In genomic region chr6:24743944-24744335, GRCh38 we compare ENCODE assay signal across 10 cellular contexts. TPM values are rescaled to one million over a fixed set of nuclear protein-coding genes. Genes with fewer than 3 reads are reported as not detected.
DNase-seq lines count a peak whose midpoint lies in the region; ATAC-seq and TF ChIP-seq lines count a peak whose summit lies in the region.
"Had no signal": no experiment of that assay in that cellular context is flagged by ENCODE, and none has a peak within 500 bp of the region (broad histone marks: within the 10 kb centered on the region; RNA-seq: fewer than 3 reads in every experiment).

No MANE protein-coding gene starts in this region.

- H3K9me3 Mint-ChIP-seq in activated CD8-positive, alpha-beta T cell treated with anti-CD3 and anti-CD28 coated beads for 36 hours: no peaks in the 10 kb centered on the region
- peaks cover 3% of the 10 kb centered on the region for H3K9me3 Mint-ChIP-seq in activated CD8-positive, alpha-beta T cell treated with anti-CD3 and anti-CD28 coated beads, Interleukin-2, amount 10 ng/mL, durations not matched to agents 7 days and 5 days (ENCODE audit: insufficient read depth)
- H3K9me3 Mint-ChIP-seq in activated naive CD8-positive, alpha-beta T cell treated with anti-CD3 and anti-CD28 coated beads for 36 hours: peaks cover 4% of the 10 kb centered on the region
- no peaks in the 10 kb centered on the region for H3K9me3 Mint-ChIP-seq in stimulated activated effector memory CD8-positive, alpha-beta T cell treated with anti-CD3 and anti-CD28 coated beads, Interleukin-12 subunit alpha, Interleukin-12 subunit beta, amount 100 ng/mL, for 72 hours

- no peak for DNase-seq in activated CD8-positive, alpha-beta T cell treated with anti-CD3 and anti-CD28 coated beads for 36 hours
- DNase-seq in activated CD8-positive, alpha-beta T cell treated with anti-CD3 and anti-CD28 coated beads, Interleukin-2, amount 10 ng/mL, durations not matched to agents 7 days and 5 days: no peak
- no peak for DNase-seq in activated naive CD8-positive, alpha-beta T cell treated with anti-CD3 and anti-CD28 coated beads for 36 hours
- no peak for DNase-seq in stimulated activated effector memory CD8-positive, alpha-beta T cell treated with anti-CD3 and anti-CD28 coated beads, Interleukin-12 subunit alpha, Interleukin-12 subunit beta, amount 100 ng/mL, for 72 hours (ENCODE audit: low spot score in 2 of 2)
- no peak for DNase-seq in NCI-H1092 treated with DMSO at 0.1 percent for 48 hours (lab: John Stamatoyannopoulos, UW)
- no peak for DNase-seq in inferior parietal cortex (ENCODE audit: extremely low spot score)
- DNase-seq: NCI-H2171, occipital lobe had no signal

- CTCF ChIA-PET in activated CD8-positive, alpha-beta T cell treated with anti-CD3 and anti-CD28 coated beads for 36 hours (lab: Charles Lee): interaction anchor here (1.6 kb wide), 1 partner anchor 31 kb away, joined by 3 read pairs; no protein-coding TSS in a partner anchor
- CTCF ChIA-PET in activated CD8-positive, alpha-beta T cell treated with anti-CD3 and anti-CD28 coated beads, Interleukin-2, amount 10 ng/mL, durations not matched to agents 7 days and 5 days (lab: Charles Lee): interaction anchor here (0.9 to 1.1 kb wide), 2 partner anchors 15 to 313 kb away, joined by 3 to 5 read pairs; no protein-coding TSS in a partner anchor

- POLR2A ChIA-PET in activated CD8-positive, alpha-beta T cell treated with anti-CD3 and anti-CD28 coated beads for 36 hours (lab: Charles Lee): interaction anchor here (1.2 to 1.9 kb wide), 3 partner anchors 10 to 32 kb away, joined by 6 read pairs; no protein-coding TSS in a partner anchor
- POLR2A ChIA-PET in activated CD8-positive, alpha-beta T cell treated with anti-CD3 and anti-CD28 coated beads, Interleukin-2, amount 10 ng/mL, durations not matched to agents 7 days and 5 days (lab: Charles Lee): interaction anchor here (0.6 kb wide), 1 partner anchor 40 kb away, joined by 3 read pairs; no protein-coding TSS in a partner anchor

- H3K4me1 Mint-ChIP-seq in activated CD8-positive, alpha-beta T cell treated with anti-CD3 and anti-CD28 coated beads for 36 hours (ENCODE audit: low read depth): peaks cover 21% of the 10 kb centered on the region
- H3K4me1 Mint-ChIP-seq in activated CD8-positive, alpha-beta T cell treated with anti-CD3 and anti-CD28 coated beads, Interleukin-2, amount 10 ng/mL, durations not matched to agents 7 days and 5 days (ENCODE audit: low read depth): peaks cover 14% of the 10 kb centered on the region
- peaks cover 20% of the 10 kb centered on the region for H3K4me1 Mint-ChIP-seq in activated naive CD8-positive, alpha-beta T cell treated with anti-CD3 and anti-CD28 coated beads for 36 hours
- H3K4me1 Mint-ChIP-seq in stimulated activated effector memory CD8-positive, alpha-beta T cell treated with anti-CD3 and anti-CD28 coated beads, Interleukin-12 subunit alpha, Interleukin-12 subunit beta, amount 100 ng/mL, for 72 hours: peaks cover 20% of the 10 kb centered on the region

- no peaks in the 10 kb centered on the region for H3K27me3 Mint-ChIP-seq in activated CD8-positive, alpha-beta T cell treated with anti-CD3 and anti-CD28 coated beads for 36 hours
- peaks cover 6% of the 10 kb centered on the region for H3K27me3 Mint-ChIP-seq in activated CD8-positive, alpha-beta T cell treated with anti-CD3 and anti-CD28 coated beads, Interleukin-2, amount 10 ng/mL, durations not matched to agents 7 days and 5 days (ENCODE audit: low read depth)
- H3K27me3 Mint-ChIP-seq in activated naive CD8-positive, alpha-beta T cell treated with anti-CD3 and anti-CD28 coated beads for 36 hours: no peaks in the 10 kb centered on the region

- H3K27ac Mint-ChIP-seq in activated CD8-positive, alpha-beta T cell treated with anti-CD3 and anti-CD28 coated beads for 36 hours: peak overlapping the region; percentile 84
- H3K27ac Mint-ChIP-seq in activated CD8-positive, alpha-beta T cell treated with anti-CD3 and anti-CD28 coated beads, Interleukin-2, amount 10 ng/mL, durations not matched to agents 7 days and 5 days: no peak overlapping the region
- H3K27ac Mint-ChIP-seq in activated naive CD8-positive, alpha-beta T cell treated with anti-CD3 and anti-CD28 coated beads for 36 hours: peak overlapping the region; percentile 84
- H3K27ac Mint-ChIP-seq in stimulated activated effector memory CD8-positive, alpha-beta T cell treated with anti-CD3 and anti-CD28 coated beads, Interleukin-12 subunit alpha, Interleukin-12 subunit beta, amount 100 ng/mL, for 72 hours: peak overlapping the region; percentile 80

- TF ChIP-seq CTCF in activated CD8-positive, alpha-beta T cell treated with anti-CD3 and anti-CD28 coated beads for 36 hours (IDR thresholded peaks at IDR 0.05): no peak

- H3K36me3 Mint-ChIP-seq in activated CD8-positive, alpha-beta T cell treated with anti-CD3 and anti-CD28 coated beads for 36 hours (ENCODE audit: low read depth): no peaks in the 10 kb centered on the region
- no peaks in the 10 kb centered on the region for H3K36me3 Mint-ChIP-seq in activated CD8-positive, alpha-beta T cell treated with anti-CD3 and anti-CD28 coated beads, Interleukin-2, amount 10 ng/mL, durations not matched to agents 7 days and 5 days (ENCODE audit: low read depth)
- H3K36me3 Mint-ChIP-seq in activated naive CD8-positive, alpha-beta T cell treated with anti-CD3 and anti-CD28 coated beads for 36 hours: no peaks in the 10 kb centered on the region
- H3K36me3 Mint-ChIP-seq in stimulated activated effector memory CD8-positive, alpha-beta T cell treated with anti-CD3 and anti-CD28 coated beads, Interleukin-12 subunit alpha, Interleukin-12 subunit beta, amount 100 ng/mL, for 72 hours: peaks cover 6% of the 10 kb centered on the region

- intact Hi-C loops in activated CD8-positive, alpha-beta T cell treated with anti-CD3 and anti-CD28 coated beads for 36 hours (cut with micrococcal nuclease): loop anchor here (1.0 kb wide), 1 partner anchor 23 kb away; no protein-coding TSS in a partner anchor

- no peak overlapping the region for H3K4me3 Mint-ChIP-seq in activated CD8-positive, alpha-beta T cell treated with anti-CD3 and anti-CD28 coated beads for 36 hours
- H3K4me3 Mint-ChIP-seq in activated CD8-positive, alpha-beta T cell treated with anti-CD3 and anti-CD28 coated beads, Interleukin-2, amount 10 ng/mL, durations not matched to agents 7 days and 5 days: no peak overlapping the region
- no peak overlapping the region for H3K4me3 Mint-ChIP-seq in activated naive CD8-positive, alpha-beta T cell treated with anti-CD3 and anti-CD28 coated beads for 36 hours
- H3K4me3 Mint-ChIP-seq in stimulated activated effector memory CD8-positive, alpha-beta T cell treated with anti-CD3 and anti-CD28 coated beads, Interleukin-12 subunit alpha, Interleukin-12 subunit beta, amount 100 ng/mL, for 72 hours: no peak overlapping the region

- no peak for ATAC-seq in activated CD8-positive, alpha-beta T cell treated with anti-CD3 and anti-CD28 coated beads for 36 hours
- ATAC-seq in activated CD8-positive, alpha-beta T cell treated with anti-CD3 and anti-CD28 coated beads, Interleukin-2, amount 10 ng/mL, durations not matched to agents 7 days and 5 days: no peak
- ATAC-seq in HG03442 (IDR thresholded peaks at IDR 0.05; ENCODE audit: unreplicated experiment): peak; percentile 29
- no peak for ATAC-seq in stimulated activated effector memory CD8-positive, alpha-beta T cell treated with anti-CD3 and anti-CD28 coated beads, Interleukin-12 subunit alpha, Interleukin-12 subunit beta, amount 100 ng/mL, for 72 hours
- ATAC-seq in GM18873 (IDR thresholded peaks at IDR 0.05; ENCODE audit: low FRiP score, unreplicated experiment): no peak

RNA-seq across cellular contexts. Expression of gene C6orf62, which starts 25.0 kb away (rescaled TPM):
- total RNA-seq in activated CD8-positive, alpha-beta T cell treated with anti-CD3 and anti-CD28 coated beads for 36 hours: 100 to 1,000 TPM; 103 to 106 TPM
- total RNA-seq in activated CD8-positive, alpha-beta T cell treated with anti-CD3 and anti-CD28 coated beads, Interleukin-2, amount 10 ng/mL, durations not matched to agents 7 days and 5 days: 100 to 1,000 TPM; 121 to 128 TPM
- 100 to 1,000 TPM; 110 to 111 TPM for total RNA-seq in activated naive CD8-positive, alpha-beta T cell treated with anti-CD3 and anti-CD28 coated beads for 36 hours

RNA-seq across cellular contexts. Expression of gene GMNN, which starts 30.8 kb away (rescaled TPM):
- 10 to 100 TPM; 69.2 to 72.6 TPM for total RNA-seq in activated CD8-positive, alpha-beta T cell treated with anti-CD3 and anti-CD28 coated beads for 36 hours
- total RNA-seq in activated CD8-positive, alpha-beta T cell treated with anti-CD3 and anti-CD28 coated beads, Interleukin-2, amount 10 ng/mL, durations not matched to agents 7 days and 5 days: 10 to 100 TPM; 87.0 to 88.4 TPM
- total RNA-seq in activated naive CD8-positive, alpha-beta T cell treated with anti-CD3 and anti-CD28 coated beads for 36 hours: 10 to 100 TPM; 74.1 to 75.8 TPM

RNA-seq across cellular contexts. Expression of gene ARMH2, which starts 54.8 kb away (rescaled TPM):
- under 1 TPM in 1 of 2 experiments, not detected in 1; 0.40 TPM for total RNA-seq in activated CD8-positive, alpha-beta T cell treated with anti-CD3 and anti-CD28 coated beads for 36 hours
- 1 to 10 TPM in 1 of 2 experiments, under 1 TPM in 1; 0.97 to 1.7 TPM for total RNA-seq in activated CD8-positive, alpha-beta T cell treated with anti-CD3 and anti-CD28 coated beads, Interleukin-2, amount 10 ng/mL, durations not matched to agents 7 days and 5 days
- not detected for total RNA-seq in activated naive CD8-positive, alpha-beta T cell treated with anti-CD3 and anti-CD28 coated beads for 36 hours
- total RNA-seq: occipital lobe had no signal
